12 cellular contexts compared by ENCODE assay signal in the genomic region with DNA sequence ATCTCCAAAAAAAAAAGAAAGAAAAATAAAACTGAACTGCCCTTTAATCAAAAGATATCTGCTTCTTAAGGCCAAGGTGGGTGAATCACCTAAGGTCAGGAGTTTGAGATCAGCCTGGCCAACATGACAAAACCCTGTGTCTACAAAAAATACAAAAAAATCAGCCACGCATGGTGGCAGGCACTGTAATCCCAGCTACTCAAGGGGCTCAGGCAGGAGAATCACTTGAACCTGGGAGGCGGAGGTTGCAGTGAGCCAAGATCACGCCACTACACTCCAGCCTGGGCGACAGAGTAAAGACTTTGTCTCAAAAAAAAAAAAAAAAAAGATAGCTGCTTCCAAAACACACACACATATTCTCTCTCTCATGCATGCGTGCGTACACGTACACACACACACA. TPM values are rescaled to one million over a fixed set of nuclear protein-coding genes. Genes with fewer than 3 reads are reported as not detected.
DNase-seq lines count a peak whose midpoint lies in the region; ATAC-seq and TF ChIP-seq lines count a peak whose summit lies in the region.
"Had no signal": no experiment of that assay in that cellular context is flagged by ENCODE, and none has a peak within 500 bp of the region (broad histone marks: within the 10 kb centered on the region; RNA-seq: fewer than 3 reads in every experiment).

No MANE protein-coding gene starts in this region.

- H2AFZ ChIP-seq in mammary epithelial cell (ENCODE audit: low read depth, low read length), result no peak overlapping the region

- H3K4me2 ChIP-seq in mammary epithelial cell (ENCODE audit: insufficient read depth, low read depth, low read length), result no peak overlapping the region

- H4K20me1 ChIP-seq in mammary epithelial cell (ENCODE audit: insufficient read depth, low read length), result no peaks in the 10 kb centered on the region

- in situ Hi-C loops in mammary epithelial cell (cut with MboI; ENCODE audit: low sequenced_read_pairs in 2 of 2), result loop anchor here in 1 of 2 donors (25.0 kb wide), 1 partner anchor 188 kb away; a partner anchor contains a TSS

- POLR2A ChIA-PET in MCF 10A (lab: Yijun Ruan, JAX), result interaction anchor here (1.1 kb wide), 1 partner anchor 184 kb away, joined by 3 read pairs; a partner anchor contains a TSS

- intact Hi-C loops in MCF 10A (cut with micrococcal nuclease) (no loop called here), mammary epithelial cell (cut with micrococcal nuclease) (no loop called here), uterus (cut with DNase I; ENCODE audit: low total_unique reads) (no loop called here)

- peaks cover 5% of the 10 kb centered on the region for H3K36me3 Mint-ChIP-seq in MCF 10A (ENCODE audit: insufficient read depth, unreplicated experiment)
- peaks cover 2% of the 10 kb centered on the region for H3K36me3 Mint-ChIP-seq in activated naive CD8-positive, alpha-beta T cell
- H3K36me3 Mint-ChIP-seq in memory B cell, result peaks cover 4% of the 10 kb centered on the region

- H3K36me3 ChIP-seq in mammary epithelial cell (ENCODE audit: insufficient read depth, low read length) (no peaks in the 10 kb centered on the region), uterus (no peaks in the 10 kb centered on the region)
- H3K36me3 ChIP-seq: SJSA1 had no signal

- dilution Hi-C loops in mammary epithelial cell (cut with HindIII; ENCODE audit: low sequenced_read_pairs), result no loop called here

- H3K27ac ChIP-seq in mammary epithelial cell (ENCODE audit: insufficient read depth, low read depth, low read length), result no peak overlapping the region
- peak overlapping the region; percentile 55 to 62 for H3K27ac ChIP-seq in uterus
- H3K27ac ChIP-seq: SJSA1 had no signal

- DNase-seq in MCF 10A (ENCODE audit: unreplicated experiment), result no peak
- DNase-seq in mammary epithelial cell, result no peak
- DNase-seq in memory B cell (ENCODE audit: low spot score in 2 of 2), result no peak
- peak; percentile 18 to 24 for DNase-seq in uterus
- no peak for DNase-seq in cortex of kidney (lab: John Stamatoyannopoulos, UW)
- no peak for DNase-seq in RPMI8226
- DNase-seq in NK-92 (lab: John Stamatoyannopoulos, UW; ENCODE audit: unreplicated experiment), result no peak

- H3K4me3 Mint-ChIP-seq in MCF 10A (ENCODE audit: unreplicated experiment) (no peak overlapping the region), memory B cell (no peak overlapping the region)
- H3K4me3 Mint-ChIP-seq in activated naive CD8-positive, alpha-beta T cell, result peak overlapping the region; percentile 77
- H3K4me3 Mint-ChIP-seq: neural crest cell had no signal

- BruUV-seq in MCF 10A (replicated peaks; lab: Mats Ljungman, UMichigan), result no TSS peak
- no TSS peak for BruUV-seq in mammary epithelial cell (replicated peaks; lab: Mats Ljungman, UMichigan)

- H3K27me3 ChIP-seq in mammary epithelial cell (ENCODE audit: insufficient read depth, low read length) (no peaks in the 10 kb centered on the region), uterus (no peaks in the 10 kb centered on the region)
- H3K27me3 ChIP-seq: SJSA1 had no signal

- CTCF ChIA-PET in MCF 10A (lab: Yijun Ruan, JAX) (interaction anchor here (0.9 kb wide), 2 partner anchors 13 to 18 kb away, joined by 3 read pairs; a partner anchor contains a TSS), mammary epithelial cell (lab: Charles Lee; ENCODE audit: low non-redundant PET) (interaction anchor here (0.6 kb wide), 1 partner anchor 18 kb away, joined by 3 read pairs; a partner anchor contains a TSS)

- no peaks in the 10 kb centered on the region for H3K9me3 Mint-ChIP-seq in MCF 10A (ENCODE audit: unreplicated experiment)
- no peaks in the 10 kb centered on the region for H3K9me3 Mint-ChIP-seq in activated naive CD8-positive, alpha-beta T cell (ENCODE audit: low read depth)
- no peaks in the 10 kb centered on the region for H3K9me3 Mint-ChIP-seq in memory B cell
- H3K9me3 Mint-ChIP-seq: neural crest cell had no signal

- no peak for ATAC-seq in memory B cell (ENCODE audit: low read depth)
- ATAC-seq: HepG2 had no signal

- H3K9ac ChIP-seq in mammary epithelial cell (ENCODE audit: insufficient read depth, low read length), result no peak overlapping the region

- TF ChIP-seq POLR2A in uterus (IDR thresholded peaks at IDR 0.05), result no peak

- no peaks in the 10 kb centered on the region for H3K27me3 Mint-ChIP-seq in MCF 10A (ENCODE audit: insufficient read depth, unreplicated experiment)
- no peaks in the 10 kb centered on the region for H3K27me3 Mint-ChIP-seq in activated naive CD8-positive, alpha-beta T cell
- no peaks in the 10 kb centered on the region for H3K27me3 Mint-ChIP-seq in memory B cell

- H3K4me1 ChIP-seq in mammary epithelial cell (ENCODE audit: insufficient read depth, low read length) (peaks cover 10% of the 10 kb centered on the region), uterus (no peaks in the 10 kb centered on the region)

- 91% methylated on average over 4 of the region's 7 CpGs for WGBS in mammary epithelial cell (ENCODE audit: low coverage, missing lambda C conversion rate)

- H3K9me3 ChIP-seq in mammary epithelial cell (replicated peaks; ENCODE audit: insufficient read depth, low read length) (no peaks in the 10 kb centered on the region), uterus (no peaks in the 10 kb centered on the region)
- H3K9me3 ChIP-seq: SJSA1 had no signal

- no peak overlapping the region for H3K4me3 ChIP-seq in mammary epithelial cell (replicated peaks in 1 of 3; ENCODE audit: insufficient read depth in 1 of 3, low read depth in 2 of 3, low read length in 3 of 3)
- H3K4me3 ChIP-seq in uterus, result no peak overlapping the region
- H3K4me3 ChIP-seq: GM12878, SJSA1 had no signal

- H3K27ac Mint-ChIP-seq in MCF 10A (ENCODE audit: low read depth, unreplicated experiment) (peak overlapping the region; percentile 75), memory B cell (peak overlapping the region; percentile 88)
- peak overlapping the region; percentile 97 for H3K27ac Mint-ChIP-seq in activated naive CD8-positive, alpha-beta T cell

- no peaks in the 10 kb centered on the region for H3K79me2 ChIP-seq in mammary epithelial cell (ENCODE audit: insufficient read depth, low read length)

- TF ChIP-seq CTCF in MCF 10A (IDR thresholded peaks at IDR 0.05; ENCODE audit: unreplicated experiment) (no peak), mammary epithelial cell (conservative IDR thresholded peaks at IDR 0.05 in 1 of 2, IDR thresholded peaks at IDR 0.05 in 1 of 2; ENCODE audit: extremely low read depth in 1 of 2, insufficient read depth in 1 of 2, low read depth in 1 of 2, low read length in 2 of 2) (no peak), uterus (IDR thresholded peaks at IDR 0.05) (no peak)

- H3K4me1 Mint-ChIP-seq in MCF 10A (ENCODE audit: insufficient read depth, unreplicated experiment) (peaks cover 9% of the 10 kb centered on the region), memory B cell (peaks cover 16% of the 10 kb centered on the region)
- peaks cover 44% of the 10 kb centered on the region for H3K4me1 Mint-ChIP-seq in activated naive CD8-positive, alpha-beta T cell (ENCODE audit: low read depth)

RNA-seq across cellular contexts. Expression of a gene that starts 17.8 kb away (rescaled TPM):
- total RNA-seq in MCF 10A (2022) (3.7 and 5.4 TPM in 2 replicates), mammary epithelial cell (1 to 10 TPM; 3.1 to 7.7 TPM), uterus (10 to 100 TPM; 10.2 to 26.4 (median 14.4) TPM)
- 1.2 TPM for polyA plus RNA-seq in mammary epithelial cell
- polyA minus RNA-seq in mammary epithelial cell, result 24.8 TPM

Comparison
In these comparisons a context has a peak if more than half of its experiments do, and no peak if none do; other contexts are left out.
1. DNase-seq: peak in uterus (2 of 2); none in MCF 10A (single experiment), mammary epithelial cell (single experiment), memory B cell (0 of 2), cortex of kidney (single experiment), RPMI8226 (single experiment) and NK-92 (single experiment).
2. Peak in every context shown above with its lines, with median percentiles within 50 percentile points of each other: H3K27ac Mint-ChIP-seq.